ENCODE assay signal across 14 cellular contexts in the genomic region with DNA sequence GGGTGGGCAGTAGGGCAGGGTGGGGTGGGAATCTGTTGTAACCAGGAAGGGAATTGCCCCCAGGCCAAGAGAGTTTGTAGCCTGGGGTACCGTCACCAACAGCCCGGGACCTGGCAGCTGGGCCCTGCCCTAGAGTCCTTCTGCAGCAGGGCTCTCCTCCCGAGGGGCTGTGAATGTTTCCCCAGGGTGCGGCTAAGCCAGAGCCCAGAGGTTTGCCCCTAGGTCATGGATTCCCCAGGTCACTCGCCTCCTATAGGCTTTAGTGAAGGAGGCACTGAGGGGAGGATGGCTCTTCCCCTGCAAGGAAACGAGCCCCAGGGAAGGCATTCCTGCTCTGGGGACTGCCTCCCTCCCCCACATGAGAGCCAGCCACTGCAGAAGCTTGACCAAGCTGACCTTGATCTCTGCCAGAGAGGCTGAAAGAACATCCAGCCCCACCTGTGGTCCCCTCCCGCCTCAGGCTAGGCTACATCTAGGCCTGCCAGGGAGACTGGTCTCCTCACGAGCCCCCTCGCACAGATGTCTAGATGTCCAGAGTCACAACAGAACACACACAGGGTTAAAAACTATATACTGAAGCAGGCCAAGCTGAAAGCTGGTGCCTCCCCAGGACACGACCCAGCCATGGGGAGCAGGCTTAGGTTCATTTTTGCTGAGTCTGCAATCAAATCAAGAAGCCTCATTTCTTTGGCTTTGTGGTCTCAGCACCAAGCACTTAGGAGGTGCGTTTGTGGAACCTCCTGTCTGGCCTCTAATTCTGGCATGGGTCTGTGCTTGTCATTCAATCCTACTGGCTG.
DNase-seq lines count a peak whose midpoint lies in the region; ATAC-seq and TF ChIP-seq lines count a peak whose summit lies in the region.
"Had no signal": no experiment of that assay in that cellular context is flagged by ENCODE, and none has a peak within 500 bp of the region (broad histone marks: within the 10 kb centered on the region; RNA-seq: fewer than 3 reads in every experiment).

No MANE protein-coding gene starts in this region.

- CTCF ChIA-PET in SK-N-SH (lab: Yijun Ruan, JAX): no interaction called here

- H3K27ac ChIP-seq in GM23338 (ENCODE audit: low read depth): no peak overlapping the region
- no peak overlapping the region for H3K27ac ChIP-seq in MM.1S (ENCODE audit: low read length)
- no peak overlapping the region for H3K27ac ChIP-seq in neuronal stem cell (replicated peaks; ENCODE audit: low read length)
- no peak overlapping the region for H3K27ac ChIP-seq in SK-N-SH (ENCODE audit: low read depth in 2 of 2, low read length in 1 of 2)

- TF ChIP-seq RAD21 in SK-N-SH (IDR thresholded peaks at IDR 0.05; ENCODE audit: low read length): no peak

- H3K36me3 Mint-ChIP-seq in GM23338 (ENCODE audit: low read depth): peaks cover 2% of the 10 kb centered on the region; the same call in 2 of the 3 replicates
- H3K36me3 Mint-ChIP-seq: CD8-positive, alpha-beta T cell had no signal

- no peak for TF ChIP-seq EP300 in SK-N-SH (IDR thresholded peaks at IDR 0.05; ENCODE audit: borderline replicate concordance in 1 of 2, low read depth in 1 of 2, low read length in 1 of 2)

- H3K4me2 ChIP-seq in GM23338 (no peak overlapping the region), MM.1S (ENCODE audit: low read depth, low read length) (no peak overlapping the region), neuronal stem cell (ENCODE audit: insufficient read depth, low read length, poor library complexity, severe bottlenecking) (no peak overlapping the region), SK-N-SH (no peak overlapping the region)

- no peak overlapping the region for H2BK12ac ChIP-seq in neuronal stem cell (ENCODE audit: low read length)

- no peaks in the 10 kb centered on the region for H3K79me1 ChIP-seq in neuronal stem cell (ENCODE audit: low read depth, low read length)

- TF ChIP-seq CTCF in GM23338 (conservative IDR thresholded peaks at IDR 0.05; ENCODE audit: low read depth in 2 of 2) (no peak), MM.1S (IDR thresholded peaks at IDR 0.05; ENCODE audit: low read length) (no peak), SK-N-SH (IDR thresholded peaks at IDR 0.05) (no peak)

- ATAC-seq in GM23338: peak; percentile 68
- ATAC-seq in esophagus mucosa: peak; percentile 25
- ATAC-seq in stimulated activated naive CD8-positive, alpha-beta T cell treated with anti-CD3 and anti-CD28 coated beads, Interleukin-15, amount 100 ng/mL, for 72 hours: no peak
- ATAC-seq: CD8-positive, alpha-beta T cell; PC-3 had no signal

- no peak overlapping the region for H3K14ac ChIP-seq in neuronal stem cell (ENCODE audit: low read length)

- peaks cover 13% of the 10 kb centered on the region for H3K4me1 Mint-ChIP-seq in GM23338
- H3K4me1 Mint-ChIP-seq in stimulated activated naive CD8-positive, alpha-beta T cell treated with anti-CD3 and anti-CD28 coated beads, Interleukin-15, amount 100 ng/mL, for 72 hours: no peaks in the 10 kb centered on the region

- peaks cover 5% of the 10 kb centered on the region for H3K27me3 Mint-ChIP-seq in GM23338 (ENCODE audit: insufficient read depth, low read depth, poor library complexity)
- H3K27me3 Mint-ChIP-seq in stimulated activated naive CD8-positive, alpha-beta T cell treated with anti-CD3 and anti-CD28 coated beads, Interleukin-15, amount 100 ng/mL, for 72 hours: no peaks in the 10 kb centered on the region

- no peaks in the 10 kb centered on the region for H3K27me3 ChIP-seq in GM23338 (ENCODE audit: insufficient read depth)
- no peaks in the 10 kb centered on the region for H3K27me3 ChIP-seq in MM.1S (replicated peaks; ENCODE audit: insufficient read depth, low read length)
- no peaks in the 10 kb centered on the region for H3K27me3 ChIP-seq in neuronal stem cell (ENCODE audit: control insufficient read depth in 3 of 3, insufficient read depth in 3 of 3, low read depth in 1 of 3, low read length in 3 of 3)
- no peaks in the 10 kb centered on the region for H3K27me3 ChIP-seq in SK-N-SH (ENCODE audit: insufficient read depth)

- H3K9me3 ChIP-seq in MM.1S (replicated peaks; ENCODE audit: insufficient read depth, low read length) (no peaks in the 10 kb centered on the region), neuronal stem cell (replicated peaks in 1 of 2; ENCODE audit: control insufficient read depth in 2 of 2, insufficient read depth in 1 of 2, low read depth in 1 of 2, low read length in 2 of 2) (peaks cover 0 to 3% of the 10 kb centered on the region in 2 donors), SK-N-SH (no peaks in the 10 kb centered on the region)
- H3K9me3 ChIP-seq: HAP-1 had no signal

- no peaks in the 10 kb centered on the region for H3K4me1 ChIP-seq in GM23338 (ENCODE audit: insufficient read depth)
- no peaks in the 10 kb centered on the region for H3K4me1 ChIP-seq in MM.1S (ENCODE audit: low read length)
- H3K4me1 ChIP-seq in neuronal stem cell (ENCODE audit: control insufficient read depth in 2 of 2, insufficient read depth in 1 of 2, low read depth in 1 of 2, low read length in 2 of 2): peaks cover 0 to 2% of the 10 kb centered on the region in 2 donors
- no peaks in the 10 kb centered on the region; a peak in 1 of 4 replicates for H3K4me1 ChIP-seq in SK-N-SH (ENCODE audit: control insufficient read depth in 1 of 2, insufficient read depth in 2 of 2, low read depth in 1 of 2, low read length in 1 of 2)
- H3K4me1 ChIP-seq: HAP-1 had no signal

- no peak overlapping the region for H2AK5ac ChIP-seq in neuronal stem cell (ENCODE audit: low read depth, low read length)

- H3F3A ChIP-seq in GM23338 (replicated peaks; ENCODE audit: low read depth) (no peaks in the 10 kb centered on the region), MM.1S (ENCODE audit: insufficient read depth, low read length) (no peaks in the 10 kb centered on the region), SK-N-SH (replicated peaks; ENCODE audit: insufficient read depth) (no peaks in the 10 kb centered on the region)

- H3K4me3 ChIP-seq in GM23338 (no peak overlapping the region), MM.1S (ENCODE audit: low read length) (no peak overlapping the region), neuronal stem cell (ENCODE audit: low read length in 2 of 2) (no peak overlapping the region), SK-N-SH (ENCODE audit: low read depth in 2 of 2, low read length in 1 of 2) (no peak overlapping the region)
- H3K4me3 ChIP-seq: HAP-1 had no signal

- H3K18ac ChIP-seq in neuronal stem cell (ENCODE audit: low read length): no peak overlapping the region

- H3K9ac ChIP-seq in MM.1S (ENCODE audit: low read length) (no peak overlapping the region), neuronal stem cell (ENCODE audit: low read depth, low read length, poor library complexity) (no peak overlapping the region), SK-N-SH (no peak overlapping the region)

- peaks cover 4% of the 10 kb centered on the region; the same call in 1 of the 2 replicates for H3K9me2 ChIP-seq in GM23338 (ENCODE audit: insufficient read depth)
- H3K9me2 ChIP-seq in MM.1S (replicated peaks; ENCODE audit: insufficient read depth, low read length): no peaks in the 10 kb centered on the region
- H3K9me2 ChIP-seq in SK-N-SH: no peaks in the 10 kb centered on the region

- no peak overlapping the region for H3K4me3 Mint-ChIP-seq in GM23338
- no peak overlapping the region for H3K4me3 Mint-ChIP-seq in stimulated activated naive CD8-positive, alpha-beta T cell treated with anti-CD3 and anti-CD28 coated beads, Interleukin-15, amount 100 ng/mL, for 72 hours
- H3K4me3 Mint-ChIP-seq: CD8-positive, alpha-beta T cell had no signal

- H3K79me2 ChIP-seq in GM23338 (replicated peaks; ENCODE audit: insufficient read depth): no peaks in the 10 kb centered on the region
- H3K79me2 ChIP-seq in MM.1S (ENCODE audit: low read length): no peaks in the 10 kb centered on the region
- no peaks in the 10 kb centered on the region for H3K79me2 ChIP-seq in SK-N-SH (ENCODE audit: insufficient read depth)

- no peak overlapping the region for H2BK5ac ChIP-seq in neuronal stem cell (ENCODE audit: low read length)

- H2BK120ac ChIP-seq in neuronal stem cell (ENCODE audit: low read depth, low read length): no peak overlapping the region

- peak overlapping the region; percentile 75 for H3K23ac ChIP-seq in neuronal stem cell (ENCODE audit: low read depth, low read length, poor library complexity)

- no CpG with 5 or more reads among the region's 11 CpGs for WGBS in neuronal stem cell (ENCODE audit: extremely low coverage in 2 of 2, insufficient read length in 2 of 2, insufficient replicate concordance in 1 of 2), 2 donors
- WGBS in SK-N-SH (ENCODE audit: low lambda C conversion rate): 42% methylated on average over 5 of the region's 11 CpGs

- no peak overlapping the region for H4K8ac ChIP-seq in neuronal stem cell (ENCODE audit: low read depth, low read length)

- H4K20me1 ChIP-seq in GM23338 (replicated peaks; ENCODE audit: insufficient read depth): no peaks in the 10 kb centered on the region
- H4K20me1 ChIP-seq in MM.1S (ENCODE audit: insufficient read depth, low read length): no peaks in the 10 kb centered on the region
- no peaks in the 10 kb centered on the region for H4K20me1 ChIP-seq in SK-N-SH (ENCODE audit: insufficient read depth)

- no peak for DNase-seq in GM23338 (ENCODE audit: low spot score)
- DNase-seq in MM.1S: peak; percentile 38
- no peak for DNase-seq in neuronal stem cell (ENCODE audit: low spot score)
- DNase-seq in SK-N-SH: no peak
- DNase-seq in stimulated activated naive CD8-positive, alpha-beta T cell treated with anti-CD3 and anti-CD28 coated beads, Interleukin-15, amount 100 ng/mL, for 72 hours: no peak
- DNase-seq in GM03348 (ENCODE audit: low spot score): no peak
- no peak for DNase-seq in GOT3 (lab: John Stamatoyannopoulos, UW)
- DNase-seq: CD8-positive, alpha-beta T cell; DND-41; GF-D8; NCI-H69; PC-3 had no signal

- H3K9me3 Mint-ChIP-seq in GM23338: peaks cover 12% of the 10 kb centered on the region; the same call in 2 of the 3 replicates
- no peaks in the 10 kb centered on the region for H3K9me3 Mint-ChIP-seq in stimulated activated naive CD8-positive, alpha-beta T cell treated with anti-CD3 and anti-CD28 coated beads, Interleukin-15, amount 100 ng/mL, for 72 hours
- H3K9me3 Mint-ChIP-seq: CD8-positive, alpha-beta T cell had no signal

- no peak overlapping the region for H3K27ac Mint-ChIP-seq in GM23338
- H3K27ac Mint-ChIP-seq in stimulated activated naive CD8-positive, alpha-beta T cell treated with anti-CD3 and anti-CD28 coated beads, Interleukin-15, amount 100 ng/mL, for 72 hours: no peak overlapping the region
- H3K27ac Mint-ChIP-seq: CD8-positive, alpha-beta T cell had no signal

- H4K91ac ChIP-seq in neuronal stem cell (ENCODE audit: low read depth, low read length, poor library complexity): no peak overlapping the region

- H3K4ac ChIP-seq in neuronal stem cell (ENCODE audit: low read length): no peak overlapping the region

- H2BK15ac ChIP-seq in neuronal stem cell (ENCODE audit: low read length): no peak overlapping the region

- no peak overlapping the region for H2AFZ ChIP-seq in GM23338
- H2AFZ ChIP-seq in MM.1S (ENCODE audit: low read length): no peak overlapping the region
- no peak overlapping the region for H2AFZ ChIP-seq in neuronal stem cell (ENCODE audit: low read length)
- no peak overlapping the region for H2AFZ ChIP-seq in SK-N-SH (ENCODE audit: low read depth)

- no peaks in the 10 kb centered on the region for H3K36me3 ChIP-seq in GM23338 (ENCODE audit: insufficient read depth)
- H3K36me3 ChIP-seq in MM.1S (replicated peaks; ENCODE audit: insufficient read depth, low read length): no peaks in the 10 kb centered on the region
- no peaks in the 10 kb centered on the region for H3K36me3 ChIP-seq in neuronal stem cell (replicated peaks in 1 of 2; ENCODE audit: control insufficient read depth in 2 of 2, insufficient read depth in 2 of 2, low read length in 2 of 2)
- no peaks in the 10 kb centered on the region for H3K36me3 ChIP-seq in SK-N-SH (replicated peaks in 1 of 2; ENCODE audit: control insufficient read depth in 1 of 2, insufficient read depth in 2 of 2, low read length in 1 of 2)
- H3K36me3 ChIP-seq: HAP-1 had no signal

- POLR2A ChIA-PET in SK-N-SH (lab: Yijun Ruan, JAX): no interaction called here
